Comparison of ENCODE assay signal across 1 cellular context in the genomic region with DNA sequence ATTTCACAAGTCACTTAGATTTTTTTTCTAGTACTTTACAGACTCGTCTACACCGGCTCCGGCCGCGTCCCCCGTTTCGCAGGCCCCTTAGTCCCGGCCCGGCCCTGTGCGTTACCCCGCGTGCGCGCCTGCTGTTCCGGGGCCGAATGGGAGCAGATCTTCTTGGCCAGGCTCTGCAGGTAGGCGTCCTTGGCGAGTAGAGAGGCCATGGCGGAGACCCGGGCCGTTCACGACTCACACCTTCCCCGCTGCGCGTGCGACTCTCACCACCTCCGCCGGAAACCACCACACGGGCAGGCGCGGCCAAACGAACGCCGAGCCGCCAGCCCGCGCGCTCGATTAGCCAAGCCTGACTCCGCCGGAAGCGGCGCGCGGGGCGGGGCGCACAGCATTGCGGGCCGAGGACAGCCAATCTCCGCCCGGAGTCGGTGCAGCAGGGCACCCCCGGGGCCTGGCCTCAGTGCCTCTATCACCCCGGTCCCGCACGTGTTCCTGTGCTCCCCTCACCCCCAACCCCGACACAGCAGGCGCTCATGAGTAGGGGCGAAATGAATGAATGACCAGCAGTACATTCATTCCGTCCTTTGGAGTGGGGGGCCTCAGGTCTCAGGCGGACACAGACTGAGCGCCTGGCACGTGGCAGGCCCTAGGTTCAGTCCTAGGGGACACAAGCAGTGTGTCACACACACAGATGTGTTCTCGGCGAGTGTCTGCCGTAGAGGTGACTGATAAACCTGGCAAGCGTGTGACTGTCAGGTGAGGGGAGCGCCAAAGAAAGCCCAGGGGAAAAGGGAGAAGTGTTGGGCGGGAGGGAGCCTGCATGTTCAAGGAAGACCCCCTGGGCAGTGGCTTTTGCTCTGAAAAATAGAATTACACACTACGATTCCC.
TF ChIP-seq lines count a peak whose summit lies in the region.

A gene (minus strand): TSS at position 265 of the 888 bp plus-strand sequence. CDS start 56 bp downstream, at position 209.

TF ChIP-seq in HepG2, 621 proteins besides CTCF, POLR2A, EP300 and RAD21 (continued from another document and continues in another):
- TF ChIP-seq, protein P1, sequence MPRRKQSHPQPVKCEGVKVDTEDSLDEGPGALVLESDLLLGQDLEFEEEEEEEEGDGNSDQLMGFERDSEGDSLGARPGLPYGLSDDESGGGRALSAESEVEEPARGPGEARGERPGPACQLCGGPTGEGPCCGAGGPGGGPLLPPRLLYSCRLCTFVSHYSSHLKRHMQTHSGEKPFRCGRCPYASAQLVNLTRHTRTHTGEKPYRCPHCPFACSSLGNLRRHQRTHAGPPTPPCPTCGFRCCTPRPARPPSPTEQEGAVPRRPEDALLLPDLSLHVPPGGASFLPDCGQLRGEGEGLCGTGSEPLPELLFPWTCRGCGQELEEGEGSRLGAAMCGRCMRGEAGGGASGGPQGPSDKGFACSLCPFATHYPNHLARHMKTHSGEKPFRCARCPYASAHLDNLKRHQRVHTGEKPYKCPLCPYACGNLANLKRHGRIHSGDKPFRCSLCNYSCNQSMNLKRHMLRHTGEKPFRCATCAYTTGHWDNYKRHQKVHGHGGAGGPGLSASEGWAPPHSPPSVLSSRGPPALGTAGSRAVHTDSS (CRISPR knock-in tag; conservative IDR thresholded peaks at IDR 0.05) = no peak
- TF ChIP-seq ZNF746 (CRISPR knock-in tag; IDR thresholded peaks at IDR 0.05) (no peak; the same call in 1 of the 2 replicates), ZKSCAN1 (IDR thresholded peaks at IDR 0.05; ENCODE audit: low read length) (no peak), ZNF383 (CRISPR knock-in tag; IDR thresholded peaks at IDR 0.05; ENCODE audit: borderline replicate concordance) (no peak), ZNF180 (CRISPR knock-in tag; IDR thresholded peaks at IDR 0.05; ENCODE audit: borderline replicate concordance, low read depth) (no peak), NFYC (CRISPR knock-in tag; IDR thresholded peaks at IDR 0.05) (peak; percentile 73), ZNF329 (CRISPR knock-in tag; IDR thresholded peaks at IDR 0.05; ENCODE audit: low read depth) (peak; percentile 51; the same call in 1 of the 2 replicates), ZNF205 (CRISPR knock-in tag; IDR thresholded peaks at IDR 0.05) (peak; percentile 91), TAF1 (CRISPR knock-in tag; IDR thresholded peaks at IDR 0.05) (peak; percentile 86), DMAP1 (CRISPR knock-in tag; IDR thresholded peaks at IDR 0.05) (peak; percentile 96), ZNF138 (CRISPR knock-in tag; IDR thresholded peaks at IDR 0.05; ENCODE audit: low read depth) (0 out of 2 replicates have a peak, but pooled peaks have one; percentile 58), ZNF652 (CRISPR knock-in tag; IDR thresholded peaks at IDR 0.05; ENCODE audit: borderline replicate concordance, low read depth) (peak; percentile 40; the same call in 1 of the 2 replicates), ZNF382 (CRISPR knock-in tag; IDR thresholded peaks at IDR 0.05; ENCODE audit: borderline replicate concordance) (no peak), CENPT (CRISPR knock-in tag; IDR thresholded peaks at IDR 0.05; ENCODE audit: low read depth) (no peak), GABPA (IDR thresholded peaks at IDR 0.05; ENCODE audit: low read depth, low read length) (peak; percentile 93), GABPA (CRISPR knock-in tag; IDR thresholded peaks at IDR 0.05; ENCODE audit: low read depth) (peak; percentile 92), ZNF431 (CRISPR knock-in tag; IDR thresholded peaks at IDR 0.05; ENCODE audit: borderline replicate concordance, low read depth) (peak; percentile 30; the same call in 1 of the 2 replicates), SRF (IDR thresholded peaks at IDR 0.05; ENCODE audit: low read depth, low read length) (peak; percentile 98), ZNF570 (CRISPR knock-in tag; IDR thresholded peaks at IDR 0.05; ENCODE audit: borderline replicate concordance) (no peak), ZBTB7B (CRISPR knock-in tag; IDR thresholded peaks at IDR 0.05) (no peak), ZBTB8A (CRISPR knock-in tag; IDR thresholded peaks at IDR 0.05; ENCODE audit: borderline replicate concordance, low read depth) (no peak), ZNF841 (CRISPR knock-in tag; IDR thresholded peaks at IDR 0.05; ENCODE audit: borderline replicate concordance) (no peak), RFX5 (IDR thresholded peaks at IDR 0.05; ENCODE audit: low read depth, low read length) (no peak), NKX3-1 (CRISPR knock-in tag; IDR thresholded peaks at IDR 0.05) (0 out of 2 replicates have a peak, but pooled peaks have one; percentile 63), MED13 (CRISPR knock-in tag; IDR thresholded peaks at IDR 0.05) (peak; percentile 95), MEIS2 (CRISPR knock-in tag; IDR thresholded peaks at IDR 0.05) (peak; percentile 72; the same call in 1 of the 2 replicates), ZNF510 (CRISPR knock-in tag; IDR thresholded peaks at IDR 0.05; ENCODE audit: low read depth) (peak; percentile 95; the same call in 1 of the 2 replicates), MYC (CRISPR knock-in tag; IDR thresholded peaks at IDR 0.05; ENCODE audit: borderline replicate concordance) (peak; percentile 99), ZZZ3 (CRISPR knock-in tag; IDR thresholded peaks at IDR 0.05; ENCODE audit: borderline replicate concordance) (peak; percentile 89), ZNF747 (CRISPR knock-in tag; IDR thresholded peaks at IDR 0.05; ENCODE audit: borderline replicate concordance) (peak; percentile 97), NR1H2 (CRISPR knock-in tag; IDR thresholded peaks at IDR 0.05; ENCODE audit: borderline replicate concordance, low read depth) (peak; percentile 37; the same call in 1 of the 2 replicates), IRF2 (CRISPR knock-in tag; IDR thresholded peaks at IDR 0.05) (peak; percentile 96), ZNF776 (CRISPR knock-in tag; IDR thresholded peaks at IDR 0.05) (peak; percentile 71; the same call in 1 of the 2 replicates), ZNF136 (CRISPR knock-in tag; IDR thresholded peaks at IDR 0.05; ENCODE audit: low read depth) (no peak; the same call in 1 of the 2 replicates), MTF1 (CRISPR knock-in tag; IDR thresholded peaks at IDR 0.05) (peak; percentile 20; the same call in 1 of the 2 replicates), ZFP36L1 (CRISPR knock-in tag; IDR thresholded peaks at IDR 0.05) (peak; percentile 62; the same call in 1 of the 2 replicates), FOSL2 (CRISPR knock-in tag; IDR thresholded peaks at IDR 0.05) (peak; percentile 74), PRMT3 (CRISPR knock-in tag; IDR thresholded peaks at IDR 0.05; ENCODE audit: borderline replicate concordance, low read depth) (no peak; the same call in 1 of the 2 replicates), KDM5B (CRISPR knock-in tag; IDR thresholded peaks at IDR 0.05; ENCODE audit: borderline replicate concordance) (peak; percentile 89; the same call in 1 of the 2 replicates)
- TF ChIP-seq, protein P2, sequence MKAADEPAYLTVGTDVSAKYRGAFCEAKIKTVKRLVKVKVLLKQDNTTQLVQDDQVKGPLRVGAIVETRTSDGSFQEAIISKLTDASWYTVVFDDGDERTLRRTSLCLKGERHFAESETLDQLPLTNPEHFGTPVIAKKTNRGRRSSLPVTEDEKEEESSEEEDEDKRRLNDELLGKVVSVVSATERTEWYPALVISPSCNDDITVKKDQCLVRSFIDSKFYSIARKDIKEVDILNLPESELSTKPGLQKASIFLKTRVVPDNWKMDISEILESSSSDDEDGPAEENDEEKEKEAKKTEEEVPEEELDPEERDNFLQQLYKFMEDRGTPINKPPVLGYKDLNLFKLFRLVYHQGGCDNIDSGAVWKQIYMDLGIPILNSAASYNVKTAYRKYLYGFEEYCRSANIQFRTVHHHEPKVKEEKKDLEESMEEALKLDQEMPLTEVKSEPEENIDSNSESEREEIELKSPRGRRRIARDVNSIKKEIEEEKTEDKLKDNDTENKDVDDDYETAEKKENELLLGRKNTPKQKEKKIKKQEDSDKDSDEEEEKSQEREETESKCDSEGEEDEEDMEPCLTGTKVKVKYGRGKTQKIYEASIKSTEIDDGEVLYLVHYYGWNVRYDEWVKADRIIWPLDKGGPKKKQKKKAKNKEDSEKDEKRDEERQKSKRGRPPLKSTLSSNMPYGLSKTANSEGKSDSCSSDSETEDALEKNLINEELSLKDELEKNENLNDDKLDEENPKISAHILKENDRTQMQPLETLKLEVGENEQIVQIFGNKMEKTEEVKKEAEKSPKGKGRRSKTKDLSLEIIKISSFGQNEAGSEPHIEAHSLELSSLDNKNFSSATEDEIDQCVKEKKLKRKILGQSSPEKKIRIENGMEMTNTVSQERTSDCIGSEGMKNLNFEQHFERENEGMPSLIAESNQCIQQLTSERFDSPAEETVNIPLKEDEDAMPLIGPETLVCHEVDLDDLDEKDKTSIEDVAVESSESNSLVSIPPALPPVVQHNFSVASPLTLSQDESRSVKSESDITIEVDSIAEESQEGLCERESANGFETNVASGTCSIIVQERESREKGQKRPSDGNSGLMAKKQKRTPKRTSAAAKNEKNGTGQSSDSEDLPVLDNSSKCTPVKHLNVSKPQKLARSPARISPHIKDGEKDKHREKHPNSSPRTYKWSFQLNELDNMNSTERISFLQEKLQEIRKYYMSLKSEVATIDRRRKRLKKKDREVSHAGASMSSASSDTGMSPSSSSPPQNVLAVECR (CRISPR knock-in tag; IDR thresholded peaks at IDR 0.05; ENCODE audit: borderline replicate concordance) = peak; percentile 99
- TF ChIP-seq, protein P3, sequence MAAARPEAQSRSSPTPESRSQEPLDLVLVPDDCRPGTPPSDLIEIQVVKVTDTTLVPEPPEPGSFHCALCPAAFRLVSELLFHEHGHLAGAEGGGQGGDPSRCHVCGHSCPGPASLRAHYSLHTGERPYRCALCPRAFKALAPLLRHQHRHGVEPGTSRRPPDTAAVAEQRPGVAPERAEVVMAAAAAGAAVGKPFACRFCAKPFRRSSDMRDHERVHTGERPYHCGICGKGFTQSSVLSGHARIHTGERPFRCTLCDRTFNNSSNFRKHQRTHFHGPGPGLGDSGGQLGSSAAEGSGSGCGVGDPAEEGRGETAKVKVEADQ (CRISPR knock-in tag; IDR thresholded peaks at IDR 0.05; ENCODE audit: borderline replicate concordance) = peak; percentile 93
- TF ChIP-seq, protein P4, sequence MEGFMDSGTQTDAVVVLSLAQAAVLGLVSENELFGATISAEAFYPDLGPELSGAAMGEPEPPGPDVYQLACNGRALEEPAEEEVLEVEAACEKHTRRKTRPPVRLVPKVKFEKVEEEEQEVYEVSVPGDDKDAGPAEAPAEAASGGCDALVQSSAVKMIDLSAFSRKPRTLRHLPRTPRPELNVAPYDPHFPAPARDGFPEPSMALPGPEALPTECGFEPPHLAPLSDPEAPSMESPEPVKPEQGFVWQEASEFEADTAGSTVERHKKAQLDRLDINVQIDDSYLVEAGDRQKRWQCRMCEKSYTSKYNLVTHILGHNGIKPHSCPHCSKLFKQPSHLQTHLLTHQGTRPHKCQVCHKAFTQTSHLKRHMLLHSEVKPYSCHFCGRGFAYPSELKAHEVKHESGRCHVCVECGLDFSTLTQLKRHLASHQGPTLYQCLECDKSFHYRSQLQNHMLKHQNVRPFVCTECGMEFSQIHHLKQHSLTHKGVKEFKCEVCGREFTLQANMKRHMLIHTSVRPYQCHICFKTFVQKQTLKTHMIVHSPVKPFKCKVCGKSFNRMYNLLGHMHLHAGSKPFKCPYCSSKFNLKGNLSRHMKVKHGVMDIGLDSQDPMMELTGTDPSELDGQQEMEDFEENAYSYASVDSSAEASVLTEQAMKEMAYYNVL (CRISPR knock-in tag; IDR thresholded peaks at IDR 0.05; ENCODE audit: borderline replicate concordance) = no peak; the same call in 1 of the 2 replicates
- TF ChIP-seq, protein P5, sequence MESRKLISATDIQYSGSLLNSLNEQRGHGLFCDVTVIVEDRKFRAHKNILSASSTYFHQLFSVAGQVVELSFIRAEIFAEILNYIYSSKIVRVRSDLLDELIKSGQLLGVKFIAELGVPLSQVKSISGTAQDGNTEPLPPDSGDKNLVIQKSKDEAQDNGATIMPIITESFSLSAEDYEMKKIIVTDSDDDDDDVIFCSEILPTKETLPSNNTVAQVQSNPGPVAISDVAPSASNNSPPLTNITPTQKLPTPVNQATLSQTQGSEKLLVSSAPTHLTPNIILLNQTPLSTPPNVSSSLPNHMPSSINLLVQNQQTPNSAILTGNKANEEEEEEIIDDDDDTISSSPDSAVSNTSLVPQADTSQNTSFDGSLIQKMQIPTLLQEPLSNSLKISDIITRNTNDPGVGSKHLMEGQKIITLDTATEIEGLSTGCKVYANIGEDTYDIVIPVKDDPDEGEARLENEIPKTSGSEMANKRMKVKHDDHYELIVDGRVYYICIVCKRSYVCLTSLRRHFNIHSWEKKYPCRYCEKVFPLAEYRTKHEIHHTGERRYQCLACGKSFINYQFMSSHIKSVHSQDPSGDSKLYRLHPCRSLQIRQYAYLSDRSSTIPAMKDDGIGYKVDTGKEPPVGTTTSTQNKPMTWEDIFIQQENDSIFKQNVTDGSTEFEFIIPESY (CRISPR knock-in tag; IDR thresholded peaks at IDR 0.05) = peak; percentile 69
- TF ChIP-seq, protein P6, sequence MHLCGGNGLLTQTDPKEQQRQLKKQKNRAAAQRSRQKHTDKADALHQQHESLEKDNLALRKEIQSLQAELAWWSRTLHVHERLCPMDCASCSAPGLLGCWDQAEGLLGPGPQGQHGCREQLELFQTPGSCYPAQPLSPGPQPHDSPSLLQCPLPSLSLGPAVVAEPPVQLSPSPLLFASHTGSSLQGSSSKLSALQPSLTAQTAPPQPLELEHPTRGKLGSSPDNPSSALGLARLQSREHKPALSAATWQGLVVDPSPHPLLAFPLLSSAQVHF (CRISPR knock-in tag; IDR thresholded peaks at IDR 0.05) = peak; percentile 67; the same call in 1 of the 2 replicates
- TF ChIP-seq, protein P7, sequence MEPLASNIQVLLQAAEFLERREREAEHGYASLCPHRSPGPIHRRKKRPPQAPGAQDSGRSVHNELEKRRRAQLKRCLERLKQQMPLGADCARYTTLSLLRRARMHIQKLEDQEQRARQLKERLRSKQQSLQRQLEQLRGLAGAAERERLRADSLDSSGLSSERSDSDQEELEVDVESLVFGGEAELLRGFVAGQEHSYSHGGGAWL (CRISPR knock-in tag; IDR thresholded peaks at IDR 0.05) = peak; percentile 96
- TF ChIP-seq, protein P8, sequence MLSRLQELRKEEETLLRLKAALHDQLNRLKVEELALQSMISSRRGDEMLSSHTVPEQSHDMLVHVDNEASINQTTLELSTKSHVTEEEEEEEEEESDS (CRISPR knock-in tag; IDR thresholded peaks at IDR 0.05; ENCODE audit: borderline replicate concordance) = peak; percentile 81; the same call in 1 of the 2 replicates
- TF ChIP-seq, protein P9, sequence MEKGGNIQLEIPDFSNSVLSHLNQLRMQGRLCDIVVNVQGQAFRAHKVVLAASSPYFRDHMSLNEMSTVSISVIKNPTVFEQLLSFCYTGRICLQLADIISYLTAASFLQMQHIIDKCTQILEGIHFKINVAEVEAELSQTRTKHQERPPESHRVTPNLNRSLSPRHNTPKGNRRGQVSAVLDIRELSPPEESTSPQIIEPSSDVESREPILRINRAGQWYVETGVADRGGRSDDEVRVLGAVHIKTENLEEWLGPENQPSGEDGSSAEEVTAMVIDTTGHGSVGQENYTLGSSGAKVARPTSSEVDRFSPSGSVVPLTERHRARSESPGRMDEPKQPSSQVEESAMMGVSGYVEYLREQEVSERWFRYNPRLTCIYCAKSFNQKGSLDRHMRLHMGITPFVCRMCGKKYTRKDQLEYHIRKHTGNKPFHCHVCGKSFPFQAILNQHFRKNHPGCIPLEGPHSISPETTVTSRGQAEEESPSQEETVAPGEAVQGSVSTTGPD (CRISPR knock-in tag; IDR thresholded peaks at IDR 0.05) = no peak
- TF ChIP-seq, protein P10, sequence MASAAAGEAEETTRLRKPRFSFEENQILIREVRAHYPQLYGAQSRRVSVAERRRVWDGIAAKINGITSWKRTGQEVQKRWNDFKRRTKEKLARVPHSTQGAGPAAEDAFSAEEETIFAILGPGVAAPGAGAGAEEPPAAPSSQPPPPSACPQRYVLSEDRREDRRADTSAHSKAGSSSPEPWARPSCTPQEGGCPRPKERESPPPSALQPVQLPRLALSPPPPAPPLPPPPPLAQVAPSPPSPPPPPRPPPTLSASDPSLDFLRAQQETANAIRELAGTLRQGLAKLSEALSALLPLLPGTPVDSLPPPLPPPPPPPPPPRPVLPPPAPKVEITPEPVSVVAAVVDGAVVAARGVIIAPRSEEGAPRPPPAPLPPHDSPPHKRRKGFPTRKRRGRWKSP (CRISPR knock-in tag; IDR thresholded peaks at IDR 0.05) = peak; percentile 77; the same call in 1 of the 2 replicates
